ENCODE assay signal across 1 cellular context in the genomic region with DNA sequence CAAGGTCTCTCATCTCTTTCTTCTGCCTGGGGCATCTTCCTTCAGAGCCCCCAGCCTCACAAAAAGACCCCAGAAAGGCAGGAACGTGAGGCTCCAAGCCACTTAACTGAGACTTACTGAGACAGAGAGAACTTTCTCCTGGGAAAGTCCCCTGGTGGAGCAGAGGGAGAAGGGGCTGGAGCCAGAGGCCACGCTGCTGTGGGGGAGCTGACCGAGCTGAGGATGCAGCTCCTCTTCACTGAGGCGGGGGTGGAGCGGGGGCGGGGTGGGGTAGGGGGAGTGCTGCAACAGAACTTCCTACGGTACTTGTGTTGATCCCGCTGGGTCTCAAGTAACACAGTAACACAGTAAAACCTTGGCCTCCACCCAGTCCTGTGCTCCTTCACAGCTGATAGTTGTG.
TF ChIP-seq lines count a peak whose summit lies in the region.

No MANE protein-coding gene starts in this region.

TF ChIP-seq in GM23338, 12 proteins besides CTCF, POLR2A, EP300 and RAD21:
- TF ChIP-seq, protein P1, sequence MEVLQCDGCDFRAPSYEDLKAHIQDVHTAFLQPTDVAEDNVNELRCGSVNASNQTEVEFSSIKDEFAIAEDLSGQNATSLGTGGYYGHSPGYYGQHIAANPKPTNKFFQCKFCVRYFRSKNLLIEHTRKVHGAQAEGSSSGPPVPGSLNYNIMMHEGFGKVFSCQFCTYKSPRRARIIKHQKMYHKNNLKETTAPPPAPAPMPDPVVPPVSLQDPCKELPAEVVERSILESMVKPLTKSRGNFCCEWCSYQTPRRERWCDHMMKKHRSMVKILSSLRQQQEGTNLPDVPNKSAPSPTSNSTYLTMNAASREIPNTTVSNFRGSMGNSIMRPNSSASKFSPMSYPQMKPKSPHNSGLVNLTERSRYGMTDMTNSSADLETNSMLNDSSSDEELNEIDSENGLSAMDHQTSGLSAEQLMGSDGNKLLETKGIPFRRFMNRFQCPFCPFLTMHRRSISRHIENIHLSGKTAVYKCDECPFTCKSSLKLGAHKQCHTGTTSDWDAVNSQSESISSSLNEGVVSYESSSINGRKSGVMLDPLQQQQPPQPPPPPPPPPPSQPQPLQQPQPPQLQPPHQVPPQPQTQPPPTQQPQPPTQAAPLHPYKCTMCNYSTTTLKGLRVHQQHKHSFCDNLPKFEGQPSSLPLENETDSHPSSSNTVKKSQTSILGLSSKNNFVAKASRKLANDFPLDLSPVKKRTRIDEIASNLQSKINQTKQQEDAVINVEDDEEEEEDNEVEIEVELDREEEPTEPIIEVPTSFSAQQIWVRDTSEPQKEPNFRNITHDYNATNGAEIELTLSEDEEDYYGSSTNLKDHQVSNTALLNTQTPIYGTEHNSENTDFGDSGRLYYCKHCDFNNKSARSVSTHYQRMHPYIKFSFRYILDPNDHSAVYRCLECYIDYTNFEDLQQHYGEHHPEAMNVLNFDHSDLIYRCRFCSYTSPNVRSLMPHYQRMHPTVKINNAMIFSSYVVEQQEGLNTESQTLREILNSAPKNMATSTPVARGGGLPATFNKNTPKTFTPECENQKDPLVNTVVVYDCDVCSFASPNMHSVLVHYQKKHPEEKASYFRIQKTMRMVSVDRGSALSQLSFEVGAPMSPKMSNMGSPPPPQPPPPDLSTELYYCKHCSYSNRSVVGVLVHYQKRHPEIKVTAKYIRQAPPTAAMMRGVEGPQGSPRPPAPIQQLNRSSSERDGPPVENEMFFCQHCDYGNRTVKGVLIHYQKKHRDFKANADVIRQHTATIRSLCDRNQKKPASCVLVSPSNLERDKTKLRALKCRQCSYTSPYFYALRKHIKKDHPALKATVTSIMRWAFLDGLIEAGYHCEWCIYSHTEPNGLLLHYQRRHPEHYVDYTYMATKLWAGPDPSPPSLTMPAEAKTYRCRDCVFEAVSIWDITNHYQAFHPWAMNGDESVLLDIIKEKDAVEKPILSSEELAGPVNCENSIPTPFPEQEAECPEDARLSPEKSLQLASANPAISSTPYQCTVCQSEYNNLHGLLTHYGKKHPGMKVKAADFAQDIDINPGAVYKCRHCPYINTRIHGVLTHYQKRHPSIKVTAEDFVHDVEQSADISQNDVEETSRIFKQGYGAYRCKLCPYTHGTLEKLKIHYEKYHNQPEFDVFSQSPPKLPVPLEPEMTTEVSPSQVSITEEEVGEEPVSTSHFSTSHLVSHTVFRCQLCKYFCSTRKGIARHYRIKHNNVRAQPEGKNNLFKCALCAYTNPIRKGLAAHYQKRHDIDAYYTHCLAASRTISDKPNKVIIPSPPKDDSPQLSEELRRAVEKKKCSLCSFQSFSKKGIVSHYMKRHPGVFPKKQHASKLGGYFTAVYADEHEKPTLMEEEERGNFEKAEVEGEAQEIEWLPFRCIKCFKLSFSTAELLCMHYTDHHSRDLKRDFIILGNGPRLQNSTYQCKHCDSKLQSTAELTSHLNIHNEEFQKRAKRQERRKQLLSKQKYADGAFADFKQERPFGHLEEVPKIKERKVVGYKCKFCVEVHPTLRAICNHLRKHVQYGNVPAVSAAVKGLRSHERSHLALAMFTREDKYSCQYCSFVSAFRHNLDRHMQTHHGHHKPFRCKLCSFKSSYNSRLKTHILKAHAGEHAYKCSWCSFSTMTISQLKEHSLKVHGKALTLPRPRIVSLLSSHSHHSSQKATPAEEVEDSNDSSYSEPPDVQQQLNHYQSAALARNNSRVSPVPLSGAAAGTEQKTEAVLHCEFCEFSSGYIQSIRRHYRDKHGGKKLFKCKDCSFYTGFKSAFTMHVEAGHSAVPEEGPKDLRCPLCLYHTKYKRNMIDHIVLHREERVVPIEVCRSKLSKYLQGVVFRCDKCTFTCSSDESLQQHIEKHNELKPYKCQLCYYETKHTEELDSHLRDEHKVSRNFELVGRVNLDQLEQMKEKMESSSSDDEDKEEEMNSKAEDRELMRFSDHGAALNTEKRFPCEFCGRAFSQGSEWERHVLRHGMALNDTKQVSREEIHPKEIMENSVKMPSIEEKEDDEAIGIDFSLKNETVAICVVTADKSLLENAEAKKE (CRISPR knock-in tag; IDR thresholded peaks at IDR 0.05): no peak
